Comparison of ENCODE assay signal across 9 cellular contexts in the genomic region with DNA sequence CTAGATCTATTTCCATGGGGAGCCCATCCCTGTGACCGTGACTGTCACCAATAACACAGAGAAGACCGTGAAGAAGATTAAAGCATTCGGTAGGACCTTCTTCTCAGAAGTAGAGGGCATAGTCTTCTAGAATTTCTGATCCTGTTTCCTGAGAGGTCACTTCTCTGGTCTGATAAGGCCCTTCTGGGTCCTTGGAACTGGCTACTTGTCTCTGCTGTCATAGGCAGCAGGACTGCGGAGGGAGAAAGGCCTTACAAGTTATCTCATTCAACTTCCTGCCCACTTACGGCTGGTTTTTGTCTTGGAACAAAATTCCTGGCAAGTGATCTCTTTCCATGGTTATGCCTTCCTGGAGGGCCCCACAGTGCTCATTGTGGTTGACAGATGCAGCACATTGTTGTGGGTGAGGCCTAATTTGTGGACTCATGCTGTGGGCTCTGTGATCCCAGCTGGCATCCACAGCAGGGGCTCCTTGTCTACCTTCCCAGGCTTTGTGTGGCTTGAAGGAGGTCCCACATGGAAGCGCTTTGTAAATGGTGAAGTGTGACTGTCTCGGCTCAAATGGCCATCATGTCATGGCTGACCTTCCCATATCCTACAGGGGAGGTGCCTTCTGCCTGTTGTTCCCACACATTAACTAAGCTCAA. TPM values are rescaled to one million over a fixed set of nuclear protein-coding genes. Genes with fewer than 3 reads are reported as not detected.
DNase-seq lines count a peak whose midpoint lies in the region; ATAC-seq, FAIRE-seq and TF ChIP-seq lines count a peak whose summit lies in the region.
"Had no signal": no experiment of that assay in that cellular context is flagged by ENCODE, and none has a peak within 500 bp of the region (broad histone marks: within the 10 kb centered on the region; RNA-seq: fewer than 3 reads in every experiment).

No MANE protein-coding gene starts in this region.

- no peak for TF ChIP-seq EP300 in K562 (IDR thresholded peaks at IDR 0.05; ENCODE audit: low read length)

- H2AFZ ChIP-seq in GM23338 (no peak overlapping the region), K562 (ENCODE audit: low read depth, low read length) (peak overlapping the region; percentile 87), osteoblast (ENCODE audit: low read length) (no peak overlapping the region)

- H3K4me3 ChIP-seq in GM23338 = no peak overlapping the region
- no peak overlapping the region for H3K4me3 ChIP-seq in K562
- no peak overlapping the region for H3K4me3 ChIP-seq in osteoblast (ENCODE audit: insufficient read depth, low read length)

- BruUV-seq in K562 (replicated peaks; lab: Mats Ljungman, UMichigan) = no TSS peak

- peaks cover 16% of the 10 kb centered on the region for H3K4me1 Mint-ChIP-seq in GM23338

- 0 out of 4 replicates have a peak, but pooled peaks of 1 of the 2 experiments have one; percentile 4 for TF ChIP-seq RAD21 in K562 (CRISPR knock-in tag; conservative IDR thresholded peaks at IDR 0.05 in 1 of 2, IDR thresholded peaks at IDR 0.05 in 1 of 2)

- no peaks in the 10 kb centered on the region for H3F3A ChIP-seq in GM23338 (replicated peaks; ENCODE audit: low read depth)

- no peaks in the 10 kb centered on the region for H3K9me3 Mint-ChIP-seq in GM23338

- no peak overlapping the region for H3K27ac ChIP-seq in GM23338 (ENCODE audit: low read depth)
- 0 out of 3 replicates have a peak overlapping the region, but pooled peaks have one; percentile 22 for H3K27ac ChIP-seq in K562 (ENCODE audit: extremely low read depth, low read depth, low read length)
- no peak overlapping the region for H3K27ac ChIP-seq in osteoblast (ENCODE audit: low read depth, low read length)

- DNase-seq in GM23338 (ENCODE audit: low spot score) (peak; percentile 13), NCI-H2107 treated with DMSO at 0.1 percent for 48 hours (lab: John Stamatoyannopoulos, UW; ENCODE audit: unreplicated experiment) (peak; percentile 46), K562 (ENCODE audit: extremely low read depth in 1 of 4, low spot score in 3 of 4) (peak in 1 of 4 experiments; percentile 34), osteoblast (ENCODE audit: insufficient read length, low spot score, missing footprints) (peak; percentile 22), RKO (ENCODE audit: low spot score) (no peak)
- no peak for DNase-seq in activated CD8-positive, alpha-beta memory T cell treated with anti-CD3 and anti-CD28 coated beads, Interleukin-2, amount 50 U/mL, for 48 hours
- DNase-seq: activated naive CD4-positive, alpha-beta T cell; kidney had no signal

- H4K20me1 ChIP-seq in GM23338 (replicated peaks; ENCODE audit: insufficient read depth) (no peaks in the 10 kb centered on the region), K562 (replicated peaks; ENCODE audit: control insufficient read depth, insufficient read depth, low read length) (no peaks in the 10 kb centered on the region), osteoblast (ENCODE audit: insufficient read depth, low read length) (no peaks in the 10 kb centered on the region)

- H3K27me3 ChIP-seq in GM23338 (ENCODE audit: insufficient read depth) (no peaks in the 10 kb centered on the region), K562 (ENCODE audit: control insufficient read depth in 2 of 2, insufficient read depth in 2 of 2, low read length in 2 of 2) (0 out of 5 replicates have a peak, but pooled peaks cover 0 to 2% of the 10 kb centered on the region in 2 experiments), osteoblast (ENCODE audit: insufficient read depth, low read length) (peaks cover 10% of the 10 kb centered on the region)

- H3K36me3 ChIP-seq in GM23338 (ENCODE audit: insufficient read depth) (no peaks in the 10 kb centered on the region), K562 (ENCODE audit: control insufficient read depth, insufficient read depth, low read length) (no peaks in the 10 kb centered on the region), osteoblast (ENCODE audit: insufficient read depth, low read length) (no peaks in the 10 kb centered on the region)

- intact Hi-C loops in K562 (cut with micrococcal nuclease) = no loop called here

- H3K27ac Mint-ChIP-seq in GM23338 = no peak overlapping the region

- H3K27me3 Mint-ChIP-seq in GM23338 (ENCODE audit: insufficient read depth, low read depth, poor library complexity) = peaks cover 17% of the 10 kb centered on the region

- peaks cover 3% of the 10 kb centered on the region for H3K9me1 ChIP-seq in K562 (ENCODE audit: control insufficient read depth, insufficient read depth, low read length)

- no peaks in the 10 kb centered on the region for H3K36me3 Mint-ChIP-seq in GM23338 (ENCODE audit: low read depth)

- H3K9me3 ChIP-seq in K562 (replicated peaks; ENCODE audit: control insufficient read depth, insufficient read depth, low read depth, low read length) = no peaks in the 10 kb centered on the region
- no peaks in the 10 kb centered on the region for H3K9me3 ChIP-seq in osteoblast (ENCODE audit: low read depth, low read length)

- POLR2A ChIA-PET in K562 (lab: Yijun Ruan, JAX) = no interaction called here

- H3K4me3 Mint-ChIP-seq in GM23338 = no peak overlapping the region

- H3K79me2 ChIP-seq in GM23338 (replicated peaks; ENCODE audit: insufficient read depth) (no peaks in the 10 kb centered on the region), K562 (ENCODE audit: control insufficient read depth, insufficient read depth, low read length) (no peaks in the 10 kb centered on the region), osteoblast (ENCODE audit: insufficient read depth, low read length) (no peaks in the 10 kb centered on the region)

- H3K4me2 ChIP-seq in GM23338 = no peak overlapping the region
- 0 out of 2 replicates have a peak overlapping the region, but pooled peaks have one; percentile 4 for H3K4me2 ChIP-seq in K562 (ENCODE audit: insufficient read depth, low read length)
- no peak overlapping the region for H3K4me2 ChIP-seq in osteoblast (ENCODE audit: insufficient read depth, low read length)

- H3K4me1 ChIP-seq in GM23338 (ENCODE audit: insufficient read depth) = peaks cover 10% of the 10 kb centered on the region; the same call in 1 of the 2 replicates
- H3K4me1 ChIP-seq in K562 (replicated peaks in 1 of 2; ENCODE audit: control insufficient read depth in 2 of 2, insufficient read depth in 2 of 2, low read length in 2 of 2) = peaks cover 0 to 21% of the 10 kb centered on the region in 2 experiments; a peak in 4 of 5 replicates
- H3K4me1 ChIP-seq in osteoblast (ENCODE audit: insufficient read depth, low read length) = no peaks in the 10 kb centered on the region

- in situ Hi-C loops in K562 (cut with MboI) = no loop called here

- H3K9ac ChIP-seq in K562 (ENCODE audit: insufficient read depth in 1 of 2, low read depth in 2 of 2, low read length in 2 of 2) = no peak overlapping the region

- TF ChIP-seq POLR2A in K562 (conservative IDR thresholded peaks at IDR 0.05) = no peak

- TF ChIP-seq CTCF in GM23338 (conservative IDR thresholded peaks at IDR 0.05; ENCODE audit: low read depth in 2 of 2) = no peak
- no peak for TF ChIP-seq CTCF in K562 (IDR thresholded peaks at IDR 0.05 in 2 of 3, conservative IDR thresholded peaks at IDR 0.05 in 1 of 3; ENCODE audit: insufficient read depth in 2 of 3, low read depth in 1 of 3, low read length in 3 of 3)
- no peak for TF ChIP-seq CTCF in osteoblast (IDR thresholded peaks at IDR 0.05; ENCODE audit: extremely low read depth, low read depth, low read length)

- FAIRE-seq in K562 (lab: Jason Lieb, UNC) = peak; percentile 69
- FAIRE-seq: kidney had no signal

- no peaks in the 10 kb centered on the region for H3K9me2 ChIP-seq in GM23338 (ENCODE audit: insufficient read depth)

- ATAC-seq in GM23338 (peak; percentile 86), K562 (peak; percentile 63), esophagus mucosa (no peak)

- 36% methylated on average over 5 of the region's 7 CpGs for WGBS in K562 (ENCODE audit: insufficient coverage, low coverage, missing lambda C conversion rate)

- CTCF ChIA-PET in K562 (lab: Yijun Ruan, JAX; ENCODE audit: low intra/inter-chr PET ratio) = no interaction called here

RNA-seq across cellular contexts. Expression of a gene that starts 22.0 kb away (rescaled TPM):
- total RNA-seq in GM23338 (2014; rRNA removed; shearing (Covaris generic)) = not detected in 2 replicates
- not detected in 2 replicates for polyA plus RNA-seq in GM23338 (2016; fragmentation: Nextera tagmentation; extraction: Ambion mirVana)
- total RNA-seq in K562 (2011; cell fraction: chromatin; rRNA removed; ENCODE audit: low replicate concordance) = not detected in 2 replicates
- total RNA-seq in K562 (2011; cell fraction: nucleolus; rRNA removed) = not detected in 2 replicates
- total RNA-seq in K562 (2011; cell fraction: nucleoplasm; rRNA removed) = not detected in 2 replicates
- not detected in 2 replicates for total RNA-seq in K562 (2014; rRNA removed)
- total RNA-seq in K562 (2014; rRNA removed; fragmentation: Illumina TruSeq; extraction: Trizol) = not detected in 2 replicates
- 0.04 TPM in 1 of 2 replicates, not detected in the other for total RNA-seq in K562 (2015; rRNA removed; fragmentation: Illumina TruSeq; extraction: Trizol)
- 0.64 TPM in 1 of 2 replicates, not detected in the other for total RNA-seq in K562 (2021)
- polyA plus RNA-seq in K562 (2011; rRNA removed) = not detected in 2 replicates
- polyA plus RNA-seq in K562 (2011; cell fraction: cytosol; rRNA removed) = not detected in 2 replicates
- polyA plus RNA-seq in K562 (2011; cell fraction: nucleus; rRNA removed) = not detected in 2 replicates
- 0.03 TPM in 1 of 2 replicates, not detected in the other for polyA plus RNA-seq in K562 (2012)
- not detected in 2 replicates for polyA plus RNA-seq in K562 (2014; fragmentation: Illumina TruSeq; extraction: Trizol)
- polyA plus RNA-seq in K562 (2014; fragmentation: Nextera tagmentation; extraction: Ambion mirVana) = under 1 TPM; 0.06 to 0.56 TPM
- not detected in 2 replicates for polyA plus RNA-seq in K562 (2014; rRNA removed)
- not detected in 2 replicates for polyA minus RNA-seq in K562 (2011; rRNA and poly(A)+ RNA removed)
- polyA minus RNA-seq in K562 (2011; cell fraction: cytosol; rRNA and poly(A)+ RNA removed) = not detected in 2 replicates
- polyA minus RNA-seq in K562 (2011; cell fraction: nucleus; rRNA and poly(A)+ RNA removed) = 0.11 TPM in 1 of 2 replicates, not detected in the other
- total RNA-seq in osteoblast = not detected in 2 replicates
- not detected for total RNA-seq in esophagus mucosa
- total RNA-seq: kidney had no signal

RNA-seq across cellular contexts. Expression of a gene that starts 24.7 kb away (rescaled TPM):
- 20.5 and 23.4 TPM in 2 replicates for total RNA-seq in GM23338 (2014; rRNA removed; shearing (Covaris generic))
- polyA plus RNA-seq in GM23338 (2016; fragmentation: Nextera tagmentation; extraction: Ambion mirVana) = 10.6 and 11.1 TPM in 2 replicates
- total RNA-seq in K562 (2011; cell fraction: chromatin; rRNA removed; ENCODE audit: low replicate concordance) = 163 and 241 TPM in 2 replicates
- 70.9 and 79.1 TPM in 2 replicates for total RNA-seq in K562 (2011; cell fraction: nucleolus; rRNA removed)
- 80.4 and 94.8 TPM in 2 replicates for total RNA-seq in K562 (2011; cell fraction: nucleoplasm; rRNA removed)
- 7.9 and 11.1 TPM in 2 replicates for total RNA-seq in K562 (2014; rRNA removed)
- 10.6 and 13.4 TPM in 2 replicates for total RNA-seq in K562 (2014; rRNA removed; fragmentation: Illumina TruSeq; extraction: Trizol)
- total RNA-seq in K562 (2015; rRNA removed; fragmentation: Illumina TruSeq; extraction: Trizol) = 9.4 and 9.5 TPM in 2 replicates
- total RNA-seq in K562 (2021) = 22.8 and 29.5 TPM in 2 replicates
- 18.5 and 21.9 TPM in 2 replicates for polyA plus RNA-seq in K562 (2011; rRNA removed)
- polyA plus RNA-seq in K562 (2011; cell fraction: cytosol; rRNA removed) = 8.9 and 9.0 TPM in 2 replicates
- 107 and 120 TPM in 2 replicates for polyA plus RNA-seq in K562 (2011; cell fraction: nucleus; rRNA removed)
- 16.7 and 18.9 TPM in 2 replicates for polyA plus RNA-seq in K562 (2012)
- 13.8 and 15.4 TPM in 2 replicates for polyA plus RNA-seq in K562 (2014; fragmentation: Illumina TruSeq; extraction: Trizol)
- polyA plus RNA-seq in K562 (2014; fragmentation: Nextera tagmentation; extraction: Ambion mirVana) = under 1 TPM; 0.52 to 0.66 TPM
- polyA plus RNA-seq in K562 (2014; rRNA removed) = 18.2 and 18.6 TPM in 2 replicates
- polyA minus RNA-seq in K562 (2011; rRNA and poly(A)+ RNA removed) = 26.1 and 43.5 TPM in 2 replicates
- polyA minus RNA-seq in K562 (2011; cell fraction: cytosol; rRNA and poly(A)+ RNA removed) = 10.3 and 13.8 TPM in 2 replicates
- polyA minus RNA-seq in K562 (2011; cell fraction: nucleus; rRNA and poly(A)+ RNA removed) = 19.5 and 27.5 TPM in 2 replicates
- total RNA-seq in osteoblast = 6.5 TPM in 2 replicates
- total RNA-seq in esophagus mucosa = 6.7 TPM

Comparison
In these comparisons a context has a peak if more than half of its experiments do, and no peak if none do; other contexts are left out.
1. DNase-seq: peak in GM23338 (single experiment), NCI-H2107 treated with DMSO at 0.1 percent for 48 hours (single experiment) and osteoblast (single experiment); none in RKO (single experiment) and activated CD8-positive, alpha-beta memory T cell treated with anti-CD3 and anti-CD28 coated beads, Interleukin-2, amount 50 U/mL, for 48 hours (single experiment).